2 cellular contexts compared by ENCODE assay signal in the genomic region with DNA sequence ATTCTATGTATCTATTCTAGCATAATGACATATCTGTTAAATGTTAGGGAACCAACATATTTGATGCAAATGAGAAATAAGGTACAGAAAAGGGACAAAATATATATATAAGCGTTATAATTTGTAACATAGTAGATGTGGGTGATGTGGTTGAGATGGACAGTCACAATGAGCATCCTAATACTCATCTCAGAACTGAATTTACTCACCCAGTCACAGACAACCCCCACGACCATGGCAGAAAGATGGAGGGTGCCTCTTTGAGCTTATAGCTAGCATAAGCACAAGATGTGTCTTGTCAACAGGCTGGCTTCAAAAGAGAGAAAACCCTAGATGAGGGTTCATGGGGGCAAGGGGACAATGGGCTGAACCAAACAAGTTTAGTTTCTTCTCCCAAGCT.
TF ChIP-seq lines count a peak whose summit lies in the region.

No MANE protein-coding gene starts in this region.

TF ChIP-seq in GM12878, 131 proteins besides CTCF, POLR2A, EP300 and RAD21:
- TF ChIP-seq RAD51 (IDR thresholded peaks at IDR 0.05) (no peak), CREM (IDR thresholded peaks at IDR 0.05; ENCODE audit: low read depth) (peak; percentile 39; the same call in 1 of the 2 replicates), JUNB (IDR thresholded peaks at IDR 0.05) (peak; percentile 93), SREBF1 (IDR thresholded peaks at IDR 0.05; ENCODE audit: low read length) (no peak), YY1 (IDR thresholded peaks at IDR 0.05; ENCODE audit: low read depth, low read length) (peak; percentile 65; the same call in 1 of the 2 replicates), EED (IDR thresholded peaks at IDR 0.05; ENCODE audit: low read depth) (0 out of 2 replicates have a peak, but pooled peaks have one; percentile 17), MTA3 (IDR thresholded peaks at IDR 0.05; ENCODE audit: borderline replicate concordance, low read length) (0 out of 2 replicates have a peak, but pooled peaks have one; percentile 51), ETV6 (conservative IDR thresholded peaks at IDR 0.05 in 1 of 2, IDR thresholded peaks at IDR 0.05 in 1 of 2; ENCODE audit: borderline replicate concordance in 1 of 2, low read depth in 1 of 2) (0 out of 4 replicates have a peak, but pooled peaks of 1 of the 2 experiments have one; percentile 35), MEF2A (IDR thresholded peaks at IDR 0.05; ENCODE audit: insufficient read depth, low read depth, low read length) (0 out of 2 replicates have a peak, but pooled peaks have one; percentile 49), ZBED1 (IDR thresholded peaks at IDR 0.05; ENCODE audit: borderline replicate concordance) (0 out of 2 replicates have a peak, but pooled peaks have one; percentile 38), ZNF622 (IDR thresholded peaks at IDR 0.05) (no peak), BCL11A (IDR thresholded peaks at IDR 0.05; ENCODE audit: low read depth, low read length) (peak; percentile 72; the same call in 1 of the 2 replicates), MEF2B (IDR thresholded peaks at IDR 0.05; ENCODE audit: partially characterized antibody, poor library complexity, severe bottlenecking) (no peak), FOXM1 (IDR thresholded peaks at IDR 0.05; ENCODE audit: low read depth, low read length) (peak; percentile 67; the same call in 1 of the 2 replicates), RUNX3 (IDR thresholded peaks at IDR 0.05; ENCODE audit: low read length) (peak; percentile 95), HSF1 (IDR thresholded peaks at IDR 0.05; ENCODE audit: low read depth, low read length) (no peak), SRF (IDR thresholded peaks at IDR 0.05; ENCODE audit: low read depth in 2 of 2, low read length in 2 of 2) (0 out of 4 replicates have a peak, but pooled peaks of 1 of the 2 experiments have one; percentile 40), NFIC (IDR thresholded peaks at IDR 0.05; ENCODE audit: low read depth, low read length) (peak; percentile 83), IRF4 (IDR thresholded peaks at IDR 0.05; ENCODE audit: low read depth, low read length) (peak; percentile 84), STAT3 (IDR thresholded peaks at IDR 0.05; ENCODE audit: low read depth, low read length) (no peak), TCF3 (IDR thresholded peaks at IDR 0.05; ENCODE audit: borderline replicate concordance, insufficient read depth, low read depth, low read length) (no peak), BACH1 (IDR thresholded peaks at IDR 0.05; ENCODE audit: borderline replicate concordance) (no peak), BCL3 (IDR thresholded peaks at IDR 0.05; ENCODE audit: borderline replicate concordance, insufficient read depth, low read depth, low read length, poor library complexity, severe bottlenecking) (peak; percentile 73), PAX5 (IDR thresholded peaks at IDR 0.05; ENCODE audit: borderline replicate concordance, low read depth, low read length) (peak; percentile 23; the same call in 1 of the 2 replicates), HDAC6 (IDR thresholded peaks at IDR 0.05; ENCODE audit: unreplicated experiment) (no peak)
- TF ChIP-seq, protein P1, sequence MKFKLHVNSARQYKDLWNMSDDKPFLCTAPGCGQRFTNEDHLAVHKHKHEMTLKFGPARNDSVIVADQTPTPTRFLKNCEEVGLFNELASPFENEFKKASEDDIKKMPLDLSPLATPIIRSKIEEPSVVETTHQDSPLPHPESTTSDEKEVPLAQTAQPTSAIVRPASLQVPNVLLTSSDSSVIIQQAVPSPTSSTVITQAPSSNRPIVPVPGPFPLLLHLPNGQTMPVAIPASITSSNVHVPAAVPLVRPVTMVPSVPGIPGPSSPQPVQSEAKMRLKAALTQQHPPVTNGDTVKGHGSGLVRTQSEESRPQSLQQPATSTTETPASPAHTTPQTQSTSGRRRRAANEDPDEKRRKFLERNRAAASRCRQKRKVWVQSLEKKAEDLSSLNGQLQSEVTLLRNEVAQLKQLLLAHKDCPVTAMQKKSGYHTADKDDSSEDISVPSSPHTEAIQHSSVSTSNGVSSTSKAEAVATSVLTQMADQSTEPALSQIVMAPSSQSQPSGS (IDR thresholded peaks at IDR 0.05; ENCODE audit: low read length) = peak; percentile 68

TF ChIP-seq in SK-N-SH, 30 proteins besides CTCF, POLR2A, EP300 and RAD21:
- TF ChIP-seq, protein P2, sequence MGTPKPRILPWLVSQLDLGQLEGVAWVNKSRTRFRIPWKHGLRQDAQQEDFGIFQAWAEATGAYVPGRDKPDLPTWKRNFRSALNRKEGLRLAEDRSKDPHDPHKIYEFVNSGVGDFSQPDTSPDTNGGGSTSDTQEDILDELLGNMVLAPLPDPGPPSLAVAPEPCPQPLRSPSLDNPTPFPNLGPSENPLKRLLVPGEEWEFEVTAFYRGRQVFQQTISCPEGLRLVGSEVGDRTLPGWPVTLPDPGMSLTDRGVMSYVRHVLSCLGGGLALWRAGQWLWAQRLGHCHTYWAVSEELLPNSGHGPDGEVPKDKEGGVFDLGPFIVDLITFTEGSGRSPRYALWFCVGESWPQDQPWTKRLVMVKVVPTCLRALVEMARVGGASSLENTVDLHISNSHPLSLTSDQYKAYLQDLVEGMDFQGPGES (IDR thresholded peaks at IDR 0.05; ENCODE audit: low read depth, low read length) = no peak
- TF ChIP-seq JUND (IDR thresholded peaks at IDR 0.05) (no peak), FOXJ3 (CRISPR knock-in tag; IDR thresholded peaks at IDR 0.05) (no peak), FOSL2 (IDR thresholded peaks at IDR 0.05; ENCODE audit: borderline replicate concordance, low read depth) (no peak), MEF2A (IDR thresholded peaks at IDR 0.05; ENCODE audit: borderline replicate concordance, low read depth) (no peak)
TF ChIP-seq in SK-N-SH: peak in this region for 0.
